In genomic region chr10:68957654-68958053, GRCh38 we compare ENCODE assay signal across 8 cellular contexts. TPM values are rescaled to one million over a fixed set of nuclear protein-coding genes. Genes with fewer than 3 reads are reported as not detected.
DNase-seq lines count a peak whose midpoint lies in the region; ATAC-seq, FAIRE-seq and TF ChIP-seq lines count a peak whose summit lies in the region.

No MANE protein-coding gene starts in this region.

- no TSS peak for BruUV-seq in PC-9 (replicated peaks; lab: Mats Ljungman, UMichigan)

- H2AFZ ChIP-seq in PC-9 = no peak overlapping the region

- H3K79me2 ChIP-seq in PC-9 (ENCODE audit: low read depth) = peaks cover 74% of the 10 kb centered on the region

- WGBS in pancreas, 2 donors = 31 to 53% methylated on average over 3 of the region's 3 CpGs

- peak overlapping the region; percentile 85 for H3K4me3 ChIP-seq in PC-9
- H3K4me3 ChIP-seq in epithelial cell of esophagus (ENCODE audit: low read length) = peak overlapping the region; percentile 97
- peak overlapping the region in 3 of 4 donors; percentile 85 to 98 (median 95) for H3K4me3 ChIP-seq in pancreas

- H4K20me1 ChIP-seq in PC-9 (ENCODE audit: insufficient read depth) = peaks cover 56% of the 10 kb centered on the region

- H3K4me1 ChIP-seq in PC-9 (replicated peaks; ENCODE audit: insufficient read depth) (peaks cover 29% of the 10 kb centered on the region), pancreas (peaks cover 0 to 14% (median 13%) of the 10 kb centered on the region in 3 donors)

- H3K9me2 ChIP-seq in PC-9 (ENCODE audit: insufficient read depth) = no peaks in the 10 kb centered on the region; the same call in 1 of the 2 replicates

- intact Hi-C loops in PC-9 (cut with micrococcal nuclease; ENCODE audit: unreplicated experiment) (loop anchor here (5.0 kb wide), 1 partner anchor 430 kb away; the partner anchor contains the start of gene SLC25A16), pancreas (cut with DNase I) (no loop called here)

- peaks cover 52% of the 10 kb centered on the region for H3F3A ChIP-seq in PC-9 (ENCODE audit: insufficient read depth, low read depth)

- no peak for FAIRE-seq in pancreas (lab: Jason Lieb, UNC)

- H3K27me3 ChIP-seq in PC-9 (ENCODE audit: insufficient read depth, low read depth) = no peaks in the 10 kb centered on the region
- no peaks in the 10 kb centered on the region for H3K27me3 ChIP-seq in pancreas

- ATAC-seq in pancreas (no peak), HG02798 (IDR thresholded peaks at IDR 0.05; ENCODE audit: poor library complexity, unreplicated experiment) (no peak), HG03108 (IDR thresholded peaks at IDR 0.05; ENCODE audit: unreplicated experiment) (no peak)

- TF ChIP-seq CTCF in PC-9 (conservative IDR thresholded peaks at IDR 0.05) (no peak), epithelial cell of esophagus (IDR thresholded peaks at IDR 0.05; ENCODE audit: insufficient read depth, low read depth, low read length, missing control alignments) (no peak), pancreas (IDR thresholded peaks at IDR 0.05) (no peak)

- POLR2A ChIA-PET in PC-9 (lab: Charles Lee; ENCODE audit: unreplicated experiment) = interaction anchor here (0.5 to 0.6 kb wide), 2 partner anchors 511 to 1189 kb away, joined by 3 read pairs; partner anchors contain the start of gene TYSND1

- CTCF ChIA-PET in PC-9 (lab: Charles Lee) = interaction anchor here (0.5 kb wide), 1 partner anchor 609 kb away, joined by 6 read pairs; no protein-coding TSS in a partner anchor

- H3K36me3 ChIP-seq in PC-9 (ENCODE audit: low read depth) (peaks cover 52% of the 10 kb centered on the region), pancreas (peaks cover 0 to 18% (median 16%) of the 10 kb centered on the region in 3 donors)

- DNase-seq in ELR (ENCODE audit: low read depth) (peak; percentile 20), PC-9 (no peak), epithelial cell of esophagus (ENCODE audit: low read depth) (no peak), pancreas (no peak), midbrain (lab: John Stamatoyannopoulos, UW) (no peak)
- no peak for DNase-seq in effector CD8-positive, alpha-beta T cell (lab: John Stamatoyannopoulos, UW)

- H3K4me2 ChIP-seq in PC-9 = peak overlapping the region; percentile 90

- H3K27ac ChIP-seq in PC-9 (peak overlapping the region; percentile 86), pancreas (peak overlapping the region in 1 of 4 donors; percentile 90)

- H3K9me3 ChIP-seq in PC-9 (ENCODE audit: insufficient read depth, low read depth) (no peaks in the 10 kb centered on the region), pancreas (no peaks in the 10 kb centered on the region)

RNA-seq across cellular contexts. Expression of gene DDX21, which starts 1.7 kb away (rescaled TPM):
- total RNA-seq in PC-9 (2021) (65.8 and 88.0 TPM in 2 replicates), pancreas (10 to 100 TPM; 20.4 to 43.3 (median 29.5) TPM)
- polyA plus RNA-seq in pancreas = 10 to 100 TPM; 11.1 to 16.2 TPM

RNA-seq across cellular contexts. Expression of gene KIFBP, which starts 30.9 kb away (rescaled TPM):
- total RNA-seq in PC-9 (2021) (26.0 and 30.1 TPM in 2 replicates), pancreas (10 to 100 TPM in 1 of 6 donors, 1 to 10 TPM in 5; 5.5 to 10.9 (median 6.5) TPM)
- 10 to 100 TPM in 1 of 2 donors, 1 to 10 TPM in 1; 6.7 to 16.4 TPM for polyA plus RNA-seq in pancreas

RNA-seq across cellular contexts. Expression of gene DDX50, which starts 56.5 kb away (rescaled TPM):
- total RNA-seq in PC-9 (2021) (33.8 and 37.7 TPM in 2 replicates), pancreas (10 to 100 TPM; 14.3 to 27.9 (median 18.8) TPM)
- 10 to 100 TPM in 1 of 2 donors, 1 to 10 TPM in 1; 9.1 to 18.2 TPM for polyA plus RNA-seq in pancreas
